13 cellular contexts compared by ENCODE assay signal in genomic region chr11:3147257-3147619, GRCh38. TPM values are rescaled to one million over a fixed set of nuclear protein-coding genes. Genes with fewer than 3 reads are reported as not detected.
DNase-seq lines count a peak whose midpoint lies in the region; ATAC-seq and TF ChIP-seq lines count a peak whose summit lies in the region.
"Had no signal": no experiment of that assay in that cellular context is flagged by ENCODE, and none has a peak within 500 bp of the region (broad histone marks: within the 10 kb centered on the region; RNA-seq: fewer than 3 reads in every experiment).

No MANE protein-coding gene starts in this region.

- H3K9me3 Mint-ChIP-seq in activated CD4-positive, alpha-beta memory T cell treated with anti-CD3 and anti-CD28 coated beads for 36 hours: no peaks in the 10 kb centered on the region
- H3K9me3 Mint-ChIP-seq: activated naive CD4-positive, alpha-beta T cell treated with anti-CD3 and anti-CD28 coated beads, Interleukin-2, amount 50 U/mL, for 24 hours; mesothelial cell of epicardium had no signal

- POLR2A ChIA-PET in RWPE1 (lab: Yijun Ruan, JAX; ENCODE audit: low non-redundant PET): no interaction called here
- POLR2A ChIA-PET in activated CD4-positive, alpha-beta memory T cell treated with anti-CD3 and anti-CD28 coated beads for 36 hours (lab: Charles Lee): no interaction called here

- ATAC-seq in heart left ventricle (peak; percentile 63 to 80 (median 78)), HG02678 (IDR thresholded peaks at IDR 0.05; ENCODE audit: unreplicated experiment) (no peak)

- TF ChIP-seq POLR2A in heart left ventricle (IDR thresholded peaks at IDR 0.05): no peak

- no peaks in the 10 kb centered on the region for H3K4me1 Mint-ChIP-seq in activated CD4-positive, alpha-beta memory T cell treated with anti-CD3 and anti-CD28 coated beads for 36 hours (ENCODE audit: low read depth)
- H3K4me1 Mint-ChIP-seq: activated naive CD4-positive, alpha-beta T cell treated with anti-CD3 and anti-CD28 coated beads, Interleukin-2, amount 50 U/mL, for 24 hours had no signal

- H3K36me3 Mint-ChIP-seq in activated CD4-positive, alpha-beta memory T cell treated with anti-CD3 and anti-CD28 coated beads for 36 hours: no peaks in the 10 kb centered on the region
- H3K36me3 Mint-ChIP-seq: activated naive CD4-positive, alpha-beta T cell treated with anti-CD3 and anti-CD28 coated beads, Interleukin-2, amount 50 U/mL, for 24 hours had no signal

- 39 to 61% (median 47%) methylated on average over 9 to 17 of the region's 17 CpGs for WGBS in heart left ventricle, 4 donors

- intact Hi-C loops in heart left ventricle (cut with DNase I) (loop anchor here in 1 of 10 donors (5.0 kb wide), 1 partner anchor 40 kb away; no protein-coding TSS in a partner anchor), posterior vena cava (cut with DNase I) (no loop called here)
- intact Hi-C loops in activated CD4-positive, alpha-beta memory T cell treated with anti-CD3 and anti-CD28 coated beads for 36 hours (cut with micrococcal nuclease): no loop called here

- no peak overlapping the region for H3K27ac Mint-ChIP-seq in activated CD4-positive, alpha-beta memory T cell treated with anti-CD3 and anti-CD28 coated beads for 36 hours
- H3K27ac Mint-ChIP-seq: activated naive CD4-positive, alpha-beta T cell treated with anti-CD3 and anti-CD28 coated beads, Interleukin-2, amount 50 U/mL, for 24 hours; mesothelial cell of epicardium had no signal

- H3K4me3 Mint-ChIP-seq in activated CD4-positive, alpha-beta memory T cell treated with anti-CD3 and anti-CD28 coated beads for 36 hours: no peak overlapping the region
- H3K4me3 Mint-ChIP-seq: activated naive CD4-positive, alpha-beta T cell treated with anti-CD3 and anti-CD28 coated beads, Interleukin-2, amount 50 U/mL, for 24 hours; mesothelial cell of epicardium had no signal

- peaks cover 0 to 57% (median 41%) of the 10 kb centered on the region in 12 donors for H3K4me1 ChIP-seq in heart left ventricle

- no peak for TF ChIP-seq CTCF in RWPE1 (conservative IDR thresholded peaks at IDR 0.05; ENCODE audit: low read depth)
- no peak for TF ChIP-seq CTCF in heart left ventricle (IDR thresholded peaks at IDR 0.05)

- CTCF ChIA-PET in RWPE1 (lab: Yijun Ruan, JAX): no interaction called here
- CTCF ChIA-PET in activated CD4-positive, alpha-beta memory T cell treated with anti-CD3 and anti-CD28 coated beads for 36 hours (lab: Charles Lee): interaction anchor here (0.5 kb wide), 1 partner anchor 1609 kb away, joined by 3 read pairs; no protein-coding TSS in a partner anchor

- no peak overlapping the region for H3K4me3 ChIP-seq in heart left ventricle
- no peak overlapping the region for H3K4me3 ChIP-seq in MG63
- H3K4me3 ChIP-seq: ovary had no signal

- H3K27me3 Mint-ChIP-seq in activated CD4-positive, alpha-beta memory T cell treated with anti-CD3 and anti-CD28 coated beads for 36 hours: no peaks in the 10 kb centered on the region
- H3K27me3 Mint-ChIP-seq: activated naive CD4-positive, alpha-beta T cell treated with anti-CD3 and anti-CD28 coated beads, Interleukin-2, amount 50 U/mL, for 24 hours had no signal

- H3K9me3 ChIP-seq in heart left ventricle (no peaks in the 10 kb centered on the region), MG63 (no peaks in the 10 kb centered on the region)
- H3K9me3 ChIP-seq: ovary had no signal

- H3K27me3 ChIP-seq in heart left ventricle (no peaks in the 10 kb centered on the region), MG63 (no peaks in the 10 kb centered on the region)
- H3K27me3 ChIP-seq: ovary had no signal

- DNase-seq in AG08396 (ENCODE audit: low spot score) (peak; percentile 67), RWPE1 (ENCODE audit: low spot score) (no peak), heart left ventricle (peak in 3 of 5 donors; percentile 77 to 81 (median 78)), posterior vena cava (ENCODE audit: low spot score) (peak; percentile 90), DMS153 treated with DMSO at 0.1 percent for 48 hours (lab: John Stamatoyannopoulos, UW; ENCODE audit: unreplicated experiment) (no peak), MG63 (no peak)
- DNase-seq in activated CD4-positive, alpha-beta memory T cell treated with anti-CD3 and anti-CD28 coated beads for 36 hours: no peak
- DNase-seq: NCI-H1048, NCI-H774, ovary had no signal

- H3K36me3 ChIP-seq in heart left ventricle: peaks cover 0 to 12% (median 0%) of the 10 kb centered on the region in 9 donors
- no peaks in the 10 kb centered on the region for H3K36me3 ChIP-seq in MG63
- H3K36me3 ChIP-seq: ovary had no signal

- H3K27ac ChIP-seq in RWPE1 (peak overlapping the region; percentile 25), heart left ventricle (peak overlapping the region in 11 of 12 donors; percentile 3 to 77 (median 62))
- H3K27ac ChIP-seq: ovary had no signal

RNA-seq across cellular contexts. Expression of gene OSBPL5, which starts 17.9 kb away (rescaled TPM):
- total RNA-seq in heart left ventricle (10 to 100 TPM; 10.1 to 27.7 (median 17.0) TPM), posterior vena cava (10 to 100 TPM; 61.2 to 84.0 TPM)
- polyA plus RNA-seq in heart left ventricle: 10 to 100 TPM; 11.1 to 11.2 TPM
- 1 to 10 TPM; 4.6 to 4.7 TPM for total RNA-seq in activated CD4-positive, alpha-beta memory T cell treated with anti-CD3 and anti-CD28 coated beads for 36 hours
- 9.9 and 11.0 TPM in 2 replicates for total RNA-seq in MG63 (2014; rRNA removed; shearing (Covaris generic); ENCODE audit: low replicate concordance)

Comparison
In these comparisons a context has a peak if more than half of its experiments do, and no peak if none do; other contexts are left out.
1. DNase-seq: peak in AG08396 (single experiment), heart left ventricle (3 of 5) and posterior vena cava (single experiment); none in RWPE1 (single experiment), DMS153 treated with DMSO at 0.1 percent for 48 hours (single experiment), activated CD4-positive, alpha-beta memory T cell treated with anti-CD3 and anti-CD28 coated beads for 36 hours (single experiment) and MG63 (single experiment).